32 cellular contexts compared by ENCODE assay signal in the genomic region with DNA sequence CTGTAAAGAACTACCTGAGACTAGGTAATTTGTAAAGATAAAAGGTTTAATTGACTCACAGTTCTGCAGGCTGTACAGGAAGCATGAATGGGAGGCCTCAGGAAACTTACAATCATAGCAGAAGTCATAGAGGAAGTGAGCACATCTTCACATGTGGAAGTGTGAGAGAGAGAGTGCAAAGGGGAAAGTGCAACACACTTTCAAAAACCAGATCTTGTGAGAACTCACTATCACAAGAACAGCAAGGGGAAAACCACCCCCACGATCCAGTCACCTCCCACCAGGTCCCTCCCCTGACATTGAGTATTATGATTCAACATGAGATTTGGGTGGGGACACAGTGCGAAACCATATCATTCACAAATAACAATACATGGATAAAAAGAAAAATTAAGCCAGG. TPM values are rescaled to one million over a fixed set of nuclear protein-coding genes. Genes with fewer than 3 reads are reported as not detected.
DNase-seq lines count a peak whose midpoint lies in the region; ATAC-seq and TF ChIP-seq lines count a peak whose summit lies in the region.
"Had no signal": no experiment of that assay in that cellular context is flagged by ENCODE, and none has a peak within 500 bp of the region (broad histone marks: within the 10 kb centered on the region; RNA-seq: fewer than 3 reads in every experiment).

No MANE protein-coding gene starts in this region.

- H3K27ac Mint-ChIP-seq in activated CD8-positive, alpha-beta T cell treated with anti-CD3 and anti-CD28 coated beads for 36 hours: peak overlapping the region; percentile 84
- no peak overlapping the region for H3K27ac Mint-ChIP-seq in activated CD8-positive, alpha-beta T cell treated with anti-CD3 and anti-CD28 coated beads, Interleukin-2, amount 10 ng/mL, durations not matched to agents 7 days and 5 days
- peak overlapping the region; percentile 75 to 88 for H3K27ac Mint-ChIP-seq in natural killer cell
- H3K27ac Mint-ChIP-seq: HFFc6; neural progenitor cell; T-helper 2 cell treated with Interferon-gamma antibody and Interleukin-4, amounts not matched to agents 5 μg/mL and 100 μg/mL, for 36 hours had no signal

- H3K4me3 ChIP-seq in HUES48 (ENCODE audit: low read depth, low read length): peak overlapping the region; percentile 20
- H3K4me3 ChIP-seq: body of pancreas, dorsolateral prefrontal cortex, gastroesophageal sphincter, hepatocyte, neural progenitor cell, PC-9, spleen, suprapubic skin had no signal

- peak; percentile 23 for ATAC-seq in activated CD8-positive, alpha-beta T cell treated with anti-CD3 and anti-CD28 coated beads for 36 hours
- ATAC-seq in activated CD8-positive, alpha-beta T cell treated with anti-CD3 and anti-CD28 coated beads, Interleukin-2, amount 10 ng/mL, durations not matched to agents 7 days and 5 days: no peak
- ATAC-seq in natural killer cell (peak in 2 of 3 donors; percentile 53 to 75), HG02973 (IDR thresholded peaks at IDR 0.05; ENCODE audit: unreplicated experiment) (no peak)
- ATAC-seq: body of pancreas, gastroesophageal sphincter, left colon, right cardiac atrium, Right ventricle myocardium inferior had no signal

- peaks cover 42% of the 10 kb centered on the region for H3K4me1 Mint-ChIP-seq in activated CD8-positive, alpha-beta T cell treated with anti-CD3 and anti-CD28 coated beads for 36 hours (ENCODE audit: low read depth)
- peaks cover 19% of the 10 kb centered on the region for H3K4me1 Mint-ChIP-seq in activated CD8-positive, alpha-beta T cell treated with anti-CD3 and anti-CD28 coated beads, Interleukin-2, amount 10 ng/mL, durations not matched to agents 7 days and 5 days (ENCODE audit: low read depth)
- H3K4me1 Mint-ChIP-seq in natural killer cell: peaks cover 53 to 60% of the 10 kb centered on the region in 2 donors
- H3K4me1 Mint-ChIP-seq: neural progenitor cell had no signal

- H3K9ac ChIP-seq in HUES48 (ENCODE audit: low read depth, low read length): no peak overlapping the region
- H3K9ac ChIP-seq: neural progenitor cell had no signal

- peaks cover 20% of the 10 kb centered on the region for H3K36me3 ChIP-seq in HUES48 (ENCODE audit: control insufficient read depth, insufficient read depth, low read length)
- H3K36me3 ChIP-seq: BE2C, gastroesophageal sphincter, suprapubic skin had no signal

- peak; percentile 52 for DNase-seq in activated CD8-positive, alpha-beta T cell treated with anti-CD3 and anti-CD28 coated beads for 36 hours
- no peak for DNase-seq in activated CD8-positive, alpha-beta T cell treated with anti-CD3 and anti-CD28 coated beads, Interleukin-2, amount 10 ng/mL, durations not matched to agents 7 days and 5 days
- peak; percentile 3 for DNase-seq in activated T-helper 9 cell treated with anti-CD3 and anti-CD28 coated beads, Interleukin-2, amount 50 U/mL, for 16 hours (ENCODE audit: low read depth)
- DNase-seq in natural killer cell (no peak), DMS 273 (lab: John Stamatoyannopoulos, UW; ENCODE audit: unreplicated experiment) (no peak)
- DNase-seq in central memory CD4-positive, alpha-beta T cell: no peak
- DNase-seq: activated CD8-positive, alpha-beta memory T cell treated with anti-CD3 and anti-CD28 coated beads for 24 hours; BE2C; body of pancreas; CD8-positive, alpha-beta memory T cell; cerebellar nuclear complex; DMS153; dorsolateral prefrontal cortex; GOT3; HFFc6; left colon; NCI-H1092 treated with DMSO at 0.1 percent for 48 hours; NCI-H187 treated with DMSO at 0.1 percent for 48 hours; NCI-H524 treated with DMSO at 0.1 percent for 48 hours; PC-9; right cardiac atrium; spleen had no signal

- no peak overlapping the region for H3K27ac ChIP-seq in HUES48 (ENCODE audit: low read depth, low read length)
- H3K27ac ChIP-seq: body of pancreas, dorsolateral prefrontal cortex, gastroesophageal sphincter, hepatocyte, HL-60, neural progenitor cell, PC-9, spleen, suprapubic skin, VCaP had no signal

- intact Hi-C loops in activated CD8-positive, alpha-beta T cell treated with anti-CD3 and anti-CD28 coated beads for 36 hours (cut with micrococcal nuclease): no loop called here
- intact Hi-C loops in natural killer cell (cut with micrococcal nuclease): no loop called here

- no peak overlapping the region for H3K4me3 Mint-ChIP-seq in activated CD8-positive, alpha-beta T cell treated with anti-CD3 and anti-CD28 coated beads for 36 hours
- H3K4me3 Mint-ChIP-seq in activated CD8-positive, alpha-beta T cell treated with anti-CD3 and anti-CD28 coated beads, Interleukin-2, amount 10 ng/mL, durations not matched to agents 7 days and 5 days: no peak overlapping the region
- H3K4me3 Mint-ChIP-seq in natural killer cell: no peak overlapping the region
- H3K4me3 Mint-ChIP-seq: CD8-positive, alpha-beta memory T cell; HFFc6; neural progenitor cell; T-helper 2 cell treated with Interferon-gamma antibody and Interleukin-4, amounts not matched to agents 5 μg/mL and 100 μg/mL, for 36 hours had no signal

- peaks cover 64% of the 10 kb centered on the region for H3K36me3 Mint-ChIP-seq in activated CD8-positive, alpha-beta T cell treated with anti-CD3 and anti-CD28 coated beads for 36 hours (ENCODE audit: low read depth)
- peaks cover 67% of the 10 kb centered on the region for H3K36me3 Mint-ChIP-seq in activated CD8-positive, alpha-beta T cell treated with anti-CD3 and anti-CD28 coated beads, Interleukin-2, amount 10 ng/mL, durations not matched to agents 7 days and 5 days (ENCODE audit: low read depth)
- H3K36me3 Mint-ChIP-seq in natural killer cell: peaks cover 13% of the 10 kb centered on the region

- no peaks in the 10 kb centered on the region for H3K27me3 ChIP-seq in HUES48 (ENCODE audit: control insufficient read depth, insufficient read depth, low read length)
- H3K27me3 ChIP-seq: BE2C, body of pancreas, dorsolateral prefrontal cortex, gastroesophageal sphincter, hepatocyte, neural progenitor cell, spleen, suprapubic skin had no signal

- POLR2A ChIA-PET in activated CD8-positive, alpha-beta T cell treated with anti-CD3 and anti-CD28 coated beads for 36 hours (lab: Charles Lee): no interaction called here
- POLR2A ChIA-PET in activated CD8-positive, alpha-beta T cell treated with anti-CD3 and anti-CD28 coated beads, Interleukin-2, amount 10 ng/mL, durations not matched to agents 7 days and 5 days (lab: Charles Lee): interaction anchor here (1.9 kb wide), 1 partner anchor 24 kb away, joined by 4 read pairs; a partner anchor contains a TSS

- H3K9me3 ChIP-seq in HUES48 (ENCODE audit: control insufficient read depth, insufficient read depth, low read length): peaks cover 72% of the 10 kb centered on the region
- H3K9me3 ChIP-seq: body of pancreas, gastroesophageal sphincter, suprapubic skin had no signal

- H3K9me3 Mint-ChIP-seq in activated CD8-positive, alpha-beta T cell treated with anti-CD3 and anti-CD28 coated beads for 36 hours: peaks cover 26% of the 10 kb centered on the region
- peaks cover 33% of the 10 kb centered on the region for H3K9me3 Mint-ChIP-seq in activated CD8-positive, alpha-beta T cell treated with anti-CD3 and anti-CD28 coated beads, Interleukin-2, amount 10 ng/mL, durations not matched to agents 7 days and 5 days (ENCODE audit: insufficient read depth)
- peaks cover 2 to 3% of the 10 kb centered on the region in 2 donors for H3K9me3 Mint-ChIP-seq in natural killer cell

- no peaks in the 10 kb centered on the region for H3K27me3 Mint-ChIP-seq in activated CD8-positive, alpha-beta T cell treated with anti-CD3 and anti-CD28 coated beads for 36 hours
- no peaks in the 10 kb centered on the region for H3K27me3 Mint-ChIP-seq in activated CD8-positive, alpha-beta T cell treated with anti-CD3 and anti-CD28 coated beads, Interleukin-2, amount 10 ng/mL, durations not matched to agents 7 days and 5 days (ENCODE audit: low read depth)
- H3K27me3 Mint-ChIP-seq in natural killer cell (ENCODE audit: low read depth in 2 of 2): no peaks in the 10 kb centered on the region
- H3K27me3 Mint-ChIP-seq: CD8-positive, alpha-beta memory T cell had no signal

- TF ChIP-seq CTCF in activated CD8-positive, alpha-beta T cell treated with anti-CD3 and anti-CD28 coated beads for 36 hours (IDR thresholded peaks at IDR 0.05): no peak
- no peak for TF ChIP-seq CTCF in natural killer cell (IDR thresholded peaks at IDR 0.05)

- CTCF ChIA-PET in activated CD8-positive, alpha-beta T cell treated with anti-CD3 and anti-CD28 coated beads for 36 hours (lab: Charles Lee): no interaction called here
- CTCF ChIA-PET in activated CD8-positive, alpha-beta T cell treated with anti-CD3 and anti-CD28 coated beads, Interleukin-2, amount 10 ng/mL, durations not matched to agents 7 days and 5 days (lab: Charles Lee): no interaction called here

- H3K4me1 ChIP-seq in HUES48 (ENCODE audit: control insufficient read depth, insufficient read depth, low read length): peaks cover 4% of the 10 kb centered on the region; the same call in 1 of the 2 replicates
- H3K4me1 ChIP-seq: BE2C, neural progenitor cell had no signal

RNA-seq across cellular contexts. Expression of a gene that starts 24.5 kb away (rescaled TPM):
- 10 to 100 TPM; 54.0 to 63.5 TPM for total RNA-seq in activated CD8-positive, alpha-beta T cell treated with anti-CD3 and anti-CD28 coated beads for 36 hours
- 10 to 100 TPM; 29.6 to 30.1 TPM for total RNA-seq in activated CD8-positive, alpha-beta T cell treated with anti-CD3 and anti-CD28 coated beads, Interleukin-2, amount 10 ng/mL, durations not matched to agents 7 days and 5 days
- 10 to 100 TPM; 36.0 to 50.0 (median 43.8) TPM for total RNA-seq in natural killer cell

RNA-seq across cellular contexts. Expression of a gene that starts 29.6 kb away (rescaled TPM):
- 100 to 1,000 TPM; 122 to 124 TPM for total RNA-seq in activated CD8-positive, alpha-beta T cell treated with anti-CD3 and anti-CD28 coated beads for 36 hours
- total RNA-seq in activated CD8-positive, alpha-beta T cell treated with anti-CD3 and anti-CD28 coated beads, Interleukin-2, amount 10 ng/mL, durations not matched to agents 7 days and 5 days: 10 to 100 TPM; 94.4 to 97.1 TPM
- total RNA-seq in natural killer cell: 10 to 100 TPM; 16.0 to 21.2 (median 21.1) TPM

Comparison
In these comparisons a context has a peak if more than half of its experiments do, and no peak if none do; other contexts are left out.
1. ATAC-seq: peak in activated CD8-positive, alpha-beta T cell treated with anti-CD3 and anti-CD28 coated beads for 36 hours (single experiment) and natural killer cell (2 of 3); none in activated CD8-positive, alpha-beta T cell treated with anti-CD3 and anti-CD28 coated beads, Interleukin-2, amount 10 ng/mL, durations not matched to agents 7 days and 5 days (single experiment) and HG02973 (single experiment).
2. DNase-seq: peak in activated CD8-positive, alpha-beta T cell treated with anti-CD3 and anti-CD28 coated beads for 36 hours (single experiment) and activated T-helper 9 cell treated with anti-CD3 and anti-CD28 coated beads, Interleukin-2, amount 50 U/mL, for 16 hours (single experiment); none in activated CD8-positive, alpha-beta T cell treated with anti-CD3 and anti-CD28 coated beads, Interleukin-2, amount 10 ng/mL, durations not matched to agents 7 days and 5 days (single experiment), natural killer cell (single experiment), central memory CD4-positive, alpha-beta T cell (single experiment) and DMS 273 (single experiment).
3. RNA of a gene that starts 29.6 kb away (total RNA-seq): 122 to 124 TPM in activated CD8-positive, alpha-beta T cell treated with anti-CD3 and anti-CD28 coated beads for 36 hours and 94.4 to 97.1 TPM in activated CD8-positive, alpha-beta T cell treated with anti-CD3 and anti-CD28 coated beads, Interleukin-2, amount 10 ng/mL, durations not matched to agents 7 days and 5 days; 16.0 to 21.2 TPM in natural killer cell; every median in the first group is over 4 times any median in the second.